13 cellular contexts compared by ENCODE assay signal in genomic region chr9:14156046-14156445, GRCh38.
DNase-seq lines count a peak whose midpoint lies in the region; ATAC-seq and TF ChIP-seq lines count a peak whose summit lies in the region.
"Had no signal": no experiment of that assay in that cellular context is flagged by ENCODE, and none has a peak within 500 bp of the region (broad histone marks: within the 10 kb centered on the region; RNA-seq: fewer than 3 reads in every experiment).

No MANE protein-coding gene starts in this region.

- intact Hi-C loops in uterus (cut with DNase I; ENCODE audit: low total_unique reads): no loop called here

- TF ChIP-seq CTCF in uterus (IDR thresholded peaks at IDR 0.05): no peak

- TF ChIP-seq POLR2A in uterus (IDR thresholded peaks at IDR 0.05): no peak

- H3K9me3 ChIP-seq in uterus: no peaks in the 10 kb centered on the region
- H3K9me3 ChIP-seq: right lobe of liver had no signal

- H3K36me3 ChIP-seq in uterus: no peaks in the 10 kb centered on the region
- H3K36me3 ChIP-seq: right lobe of liver had no signal

- H3K4me1 ChIP-seq in uterus: no peaks in the 10 kb centered on the region
- H3K4me1 ChIP-seq: right lobe of liver had no signal

- no peak overlapping the region for H3K27ac Mint-ChIP-seq in activated T-cell treated with anti-CD3 and anti-CD28 coated beads, Interleukin-2, amount 50 U/mL, for 72 hours
- H3K27ac Mint-ChIP-seq: activated B cell treated with CpG ODN at 0.5 μM for 24 hours had no signal

- no peaks in the 10 kb centered on the region for H3K4me1 Mint-ChIP-seq in activated T-cell treated with anti-CD3 and anti-CD28 coated beads, Interleukin-2, amount 50 U/mL, for 72 hours (ENCODE audit: low read depth)
- H3K4me1 Mint-ChIP-seq: activated B cell treated with CpG ODN at 0.5 μM for 24 hours had no signal

- H3K4me3 ChIP-seq in uterus: no peak overlapping the region
- H3K4me3 ChIP-seq: right lobe of liver had no signal

- DNase-seq in NCI-H2107 treated with DMSO at 0.1 percent for 48 hours (lab: John Stamatoyannopoulos, UW; ENCODE audit: unreplicated experiment) (peak; percentile 97), uterus (no peak), NCI-H748 (lab: John Stamatoyannopoulos, UW; ENCODE audit: unreplicated experiment) (no peak)
- no peak for DNase-seq in stimulated activated CD4-positive, alpha-beta T cell treated with anti-CD3 and anti-CD28 coated beads, Interleukin-4, amount 100 ng/mL, for 4 hours
- DNase-seq in activated T-cell treated with anti-CD3 and anti-CD28 coated beads, Interleukin-2, amount 50 U/mL, for 72 hours: no peak
- DNase-seq: activated B cell treated with CpG ODN at 0.5 μM for 24 hours; activated naive CD4-positive, alpha-beta T cell treated with anti-CD3 and anti-CD28 coated beads, Interleukin-2, amount 50 U/mL, for 16 hours; head of caudate nucleus had no signal

- H3K27me3 ChIP-seq in uterus: no peaks in the 10 kb centered on the region
- H3K27me3 ChIP-seq: right lobe of liver had no signal

- H3K9me3 Mint-ChIP-seq in activated T-cell treated with anti-CD3 and anti-CD28 coated beads, Interleukin-2, amount 50 U/mL, for 72 hours: peaks cover 0 to 4% of the 10 kb centered on the region in 2 donors
- H3K9me3 Mint-ChIP-seq: activated B cell treated with CpG ODN at 0.5 μM for 24 hours had no signal

- H3K27ac ChIP-seq in uterus: no peak overlapping the region
- H3K27ac ChIP-seq: right lobe of liver had no signal

- ATAC-seq in GM18520 (IDR thresholded peaks at IDR 0.05; ENCODE audit: unreplicated experiment) (peak; percentile 97), GM21367 (IDR thresholded peaks at IDR 0.05; ENCODE audit: unreplicated experiment) (peak; percentile 99), HG03039 (IDR thresholded peaks at IDR 0.05; ENCODE audit: unreplicated experiment) (peak; percentile 94)
- no peak for ATAC-seq in activated T-cell treated with anti-CD3 and anti-CD28 coated beads, Interleukin-2, amount 50 U/mL, for 72 hours (replicated peaks in 1 of 2)
- ATAC-seq: Panc1 had no signal

- H3K27me3 Mint-ChIP-seq in activated T-cell treated with anti-CD3 and anti-CD28 coated beads, Interleukin-2, amount 50 U/mL, for 72 hours (ENCODE audit: low read depth): peaks cover 14% of the 10 kb centered on the region
- H3K27me3 Mint-ChIP-seq: activated B cell treated with CpG ODN at 0.5 μM for 24 hours had no signal

- H3K4me3 Mint-ChIP-seq in activated T-cell treated with anti-CD3 and anti-CD28 coated beads, Interleukin-2, amount 50 U/mL, for 72 hours: no peak overlapping the region
- H3K4me3 Mint-ChIP-seq: activated B cell treated with CpG ODN at 0.5 μM for 24 hours had no signal

- H3K36me3 Mint-ChIP-seq in activated T-cell treated with anti-CD3 and anti-CD28 coated beads, Interleukin-2, amount 50 U/mL, for 72 hours (ENCODE audit: insufficient read depth in 2 of 2): no peaks in the 10 kb centered on the region

Comparison
In these comparisons a context has a peak if more than half of its experiments do, and no peak if none do; other contexts are left out.
1. ATAC-seq: peak in GM18520 (single experiment), GM21367 (single experiment) and HG03039 (single experiment); none in activated T-cell treated with anti-CD3 and anti-CD28 coated beads, Interleukin-2, amount 50 U/mL, for 72 hours (0 of 2).